In genomic region chr2:179107179-179107541, GRCh38 we compare ENCODE assay signal across 1 cellular context.
TF ChIP-seq lines count a peak whose summit lies in the region.

No MANE protein-coding gene starts in this region.

TF ChIP-seq in HepG2, 621 proteins besides CTCF, POLR2A, EP300 and RAD21:
- no peak for TF ChIP-seq PPARG (CRISPR knock-in tag; conservative IDR thresholded peaks at IDR 0.05)
- TF ChIP-seq JDP2 (CRISPR knock-in tag; IDR thresholded peaks at IDR 0.05; ENCODE audit: borderline replicate concordance) = no peak
- TF ChIP-seq, protein P1, sequence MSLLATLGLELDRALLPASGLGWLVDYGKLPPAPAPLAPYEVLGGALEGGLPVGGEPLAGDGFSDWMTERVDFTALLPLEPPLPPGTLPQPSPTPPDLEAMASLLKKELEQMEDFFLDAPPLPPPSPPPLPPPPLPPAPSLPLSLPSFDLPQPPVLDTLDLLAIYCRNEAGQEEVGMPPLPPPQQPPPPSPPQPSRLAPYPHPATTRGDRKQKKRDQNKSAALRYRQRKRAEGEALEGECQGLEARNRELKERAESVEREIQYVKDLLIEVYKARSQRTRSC (CRISPR knock-in tag; IDR thresholded peaks at IDR 0.05; ENCODE audit: low read depth) = no peak
- no peak for TF ChIP-seq ZBTB46 (CRISPR knock-in tag; IDR thresholded peaks at IDR 0.05; ENCODE audit: borderline replicate concordance)
- TF ChIP-seq IKZF1 (IDR thresholded peaks at IDR 0.05) = no peak
- TF ChIP-seq CEBPZ (IDR thresholded peaks at IDR 0.05; ENCODE audit: low read length) = no peak
- no peak for TF ChIP-seq HOXA5 (CRISPR knock-in tag; IDR thresholded peaks at IDR 0.05)
- no peak for TF ChIP-seq ZNF749 (CRISPR knock-in tag; IDR thresholded peaks at IDR 0.05; ENCODE audit: borderline replicate concordance)
- TF ChIP-seq, protein P2, sequence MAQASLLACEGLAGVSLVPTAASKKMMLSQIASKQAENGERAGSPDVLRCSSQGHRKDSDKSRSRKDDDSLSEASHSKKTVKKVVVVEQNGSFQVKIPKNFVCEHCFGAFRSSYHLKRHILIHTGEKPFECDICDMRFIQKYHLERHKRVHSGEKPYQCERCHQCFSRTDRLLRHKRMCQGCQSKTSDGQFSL (CRISPR knock-in tag; IDR thresholded peaks at IDR 0.05) = no peak
- no peak for TF ChIP-seq REXO4 (CRISPR knock-in tag; IDR thresholded peaks at IDR 0.05; ENCODE audit: borderline replicate concordance)
- no peak for TF ChIP-seq ZFP37 (CRISPR knock-in tag; IDR thresholded peaks at IDR 0.05; ENCODE audit: borderline replicate concordance)
- no peak for TF ChIP-seq TSC22D2 (CRISPR knock-in tag; IDR thresholded peaks at IDR 0.05; ENCODE audit: borderline replicate concordance)
- TF ChIP-seq CREM (IDR thresholded peaks at IDR 0.05) = no peak
- TF ChIP-seq CREM (CRISPR knock-in tag; IDR thresholded peaks at IDR 0.05) = no peak
- TF ChIP-seq HDAC6 (IDR thresholded peaks at IDR 0.05; ENCODE audit: low read depth, low read length) = no peak
- TF ChIP-seq ZMYM3 (CRISPR knock-in tag; IDR thresholded peaks at IDR 0.05) = no peak
- TF ChIP-seq SMYD3 (CRISPR knock-in tag; IDR thresholded peaks at IDR 0.05) = no peak
- TF ChIP-seq, protein P3, sequence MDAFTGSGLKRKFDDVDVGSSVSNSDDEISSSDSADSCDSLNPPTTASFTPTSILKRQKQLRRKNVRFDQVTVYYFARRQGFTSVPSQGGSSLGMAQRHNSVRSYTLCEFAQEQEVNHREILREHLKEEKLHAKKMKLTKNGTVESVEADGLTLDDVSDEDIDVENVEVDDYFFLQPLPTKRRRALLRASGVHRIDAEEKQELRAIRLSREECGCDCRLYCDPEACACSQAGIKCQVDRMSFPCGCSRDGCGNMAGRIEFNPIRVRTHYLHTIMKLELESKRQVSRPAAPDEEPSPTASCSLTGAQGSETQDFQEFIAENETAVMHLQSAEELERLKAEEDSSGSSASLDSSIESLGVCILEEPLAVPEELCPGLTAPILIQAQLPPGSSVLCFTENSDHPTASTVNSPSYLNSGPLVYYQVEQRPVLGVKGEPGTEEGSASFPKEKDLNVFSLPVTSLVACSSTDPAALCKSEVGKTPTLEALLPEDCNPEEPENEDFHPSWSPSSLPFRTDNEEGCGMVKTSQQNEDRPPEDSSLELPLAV (CRISPR knock-in tag; conservative IDR thresholded peaks at IDR 0.05; ENCODE audit: low read depth) = no peak
